In genomic region chr12:130871286-130872178, GRCh38 we compare ENCODE assay signal across 8 cellular contexts. TPM values are rescaled to one million over a fixed set of nuclear protein-coding genes. Genes with fewer than 3 reads are reported as not detected.
DNase-seq lines count a peak whose midpoint lies in the region; ATAC-seq and TF ChIP-seq lines count a peak whose summit lies in the region.

Gene RAN, plus strand, starts transcription at chr12:130872066. Its CDS starts 528 bp downstream, at chr12:130872594.

- no peaks in the 10 kb centered on the region for H3K9me2 ChIP-seq in Karpas-422 (replicated peaks; ENCODE audit: insufficient read depth, low read length)

- peak; percentile 69 for ATAC-seq in GM21786 (IDR thresholded peaks at IDR 0.05; ENCODE audit: unreplicated experiment)
- peak; percentile 78 to 83 for ATAC-seq in naive B cell (ENCODE audit: low read depth in 2 of 2)
- peak; percentile 82 for ATAC-seq in stimulated activated effector memory CD8-positive, alpha-beta T cell treated with anti-CD3 and anti-CD28 coated beads, Interleukin-12 subunit alpha, Interleukin-12 subunit beta, amount 100 ng/mL, for 72 hours

- H3K36me3 Mint-ChIP-seq in naive B cell, result peaks cover 9 to 20% of the 10 kb centered on the region in 2 donors
- peaks cover 61% of the 10 kb centered on the region for H3K36me3 Mint-ChIP-seq in stimulated activated effector memory CD8-positive, alpha-beta T cell treated with anti-CD3 and anti-CD28 coated beads, Interleukin-12 subunit alpha, Interleukin-12 subunit beta, amount 100 ng/mL, for 72 hours

- H3K4me1 ChIP-seq in Karpas-422 (ENCODE audit: low read length) (peaks cover 35% of the 10 kb centered on the region), esophagus squamous epithelium (peaks cover 0 to 39% (median 24%) of the 10 kb centered on the region in 3 donors)

- intact Hi-C loops in esophagus squamous epithelium (cut with DNase I), result no loop called here

- DNase-seq in DMS53 treated with DMSO at 0.1 percent for 48 hours (lab: John Stamatoyannopoulos, UW; ENCODE audit: unreplicated experiment) (peak; percentile 82), Karpas-422 (peak; percentile 97), RKO (ENCODE audit: low spot score) (peak; percentile 92), activated T-helper 1 cell treated with Interleukin-2 at 50 U/mL for 16 hours (ENCODE audit: low read depth) (peak; percentile 95), esophagus squamous epithelium (lab: John Stamatoyannopoulos, UW) (peak; percentile 66), naive B cell (peak; percentile 92)
- DNase-seq in stimulated activated effector memory CD8-positive, alpha-beta T cell treated with anti-CD3 and anti-CD28 coated beads, Interleukin-12 subunit alpha, Interleukin-12 subunit beta, amount 100 ng/mL, for 72 hours (ENCODE audit: low spot score in 2 of 2), result peak; percentile 90 to 91

- H3K9me3 Mint-ChIP-seq in naive B cell, result no peaks in the 10 kb centered on the region
- no peaks in the 10 kb centered on the region for H3K9me3 Mint-ChIP-seq in stimulated activated effector memory CD8-positive, alpha-beta T cell treated with anti-CD3 and anti-CD28 coated beads, Interleukin-12 subunit alpha, Interleukin-12 subunit beta, amount 100 ng/mL, for 72 hours

- peak within 1 kb of the TSS; percentile 87 for H3K27ac ChIP-seq in Karpas-422 (ENCODE audit: low read length)
- peak within 1 kb of the TSS; percentile 92 to 99 (median 98) for H3K27ac ChIP-seq in esophagus squamous epithelium

- H3K27me3 Mint-ChIP-seq in naive B cell, result no peaks in the 10 kb centered on the region

- H3K27me3 ChIP-seq in Karpas-422 (ENCODE audit: low read length), result no peaks in the 10 kb centered on the region
- no peaks in the 10 kb centered on the region for H3K27me3 ChIP-seq in esophagus squamous epithelium

- TF ChIP-seq CTCF in esophagus squamous epithelium (IDR thresholded peaks at IDR 0.05), result no peak

- H3K9me3 ChIP-seq in Karpas-422 (ENCODE audit: low read length), result no peaks in the 10 kb centered on the region
- H3K9me3 ChIP-seq in esophagus squamous epithelium, result no peaks in the 10 kb centered on the region

- WGBS in esophagus squamous epithelium, 2 donors, result 0 to 24% methylated on average over 9 of the region's 118 CpGs

- H3K4me3 ChIP-seq in Karpas-422 (ENCODE audit: low read length), result peak within 1 kb of the TSS; percentile 93
- H3K4me3 ChIP-seq in esophagus squamous epithelium, result peak within 1 kb of the TSS; percentile 80 to 97 (median 94)

- H3K4me2 ChIP-seq in Karpas-422 (ENCODE audit: low read depth, low read length, poor library complexity, severe bottlenecking), result peak within 1 kb of the TSS; percentile 93

- peak within 1 kb of the TSS; percentile 82 to 97 (median 94) for H3K27ac Mint-ChIP-seq in naive B cell
- H3K27ac Mint-ChIP-seq in stimulated activated effector memory CD8-positive, alpha-beta T cell treated with anti-CD3 and anti-CD28 coated beads, Interleukin-12 subunit alpha, Interleukin-12 subunit beta, amount 100 ng/mL, for 72 hours, result peak within 1 kb of the TSS; percentile 98

- H3K36me3 ChIP-seq in Karpas-422 (ENCODE audit: insufficient read depth, low read length) (peaks cover 41% of the 10 kb centered on the region), esophagus squamous epithelium (peaks cover 0 to 37% (median 12%) of the 10 kb centered on the region in 3 donors)

- peaks cover 15% of the 10 kb centered on the region for H3K79me2 ChIP-seq in Karpas-422 (ENCODE audit: low read length)

- H2AFZ ChIP-seq in Karpas-422 (ENCODE audit: low read length), result 0 out of 2 replicates have a peak within 1 kb of the TSS, but pooled peaks have one; percentile 78

- H3K4me3 Mint-ChIP-seq in naive B cell, result peak within 1 kb of the TSS; percentile 86 to 95 (median 90)
- H3K4me3 Mint-ChIP-seq in stimulated activated effector memory CD8-positive, alpha-beta T cell treated with anti-CD3 and anti-CD28 coated beads, Interleukin-12 subunit alpha, Interleukin-12 subunit beta, amount 100 ng/mL, for 72 hours, result peak within 1 kb of the TSS; percentile 89

- peaks cover 28 to 41% (median 30%) of the 10 kb centered on the region in 3 donors for H3K4me1 Mint-ChIP-seq in naive B cell
- peaks cover 49% of the 10 kb centered on the region for H3K4me1 Mint-ChIP-seq in stimulated activated effector memory CD8-positive, alpha-beta T cell treated with anti-CD3 and anti-CD28 coated beads, Interleukin-12 subunit alpha, Interleukin-12 subunit beta, amount 100 ng/mL, for 72 hours

- peaks cover 23% of the 10 kb centered on the region for H4K20me1 ChIP-seq in Karpas-422 (ENCODE audit: insufficient read depth, low read depth, low read length)

- peak in 3 of 4 donors; percentile 42 to 60 (median 46) for TF ChIP-seq POLR2A in esophagus squamous epithelium (IDR thresholded peaks at IDR 0.05)

- peak within 1 kb of the TSS; percentile 99 for H3K9ac ChIP-seq in Karpas-422 (ENCODE audit: low read length)

RNA-seq across cellular contexts. Expression of gene RAN, which starts in this region (rescaled TPM):
- 897 and 1,159 TPM in 2 replicates for total RNA-seq in Karpas-422 (2014; rRNA removed; shearing (Covaris generic); ENCODE audit: low replicate concordance)
- 100 to 1,000 TPM; 204 to 375 (median 325) TPM for total RNA-seq in esophagus squamous epithelium
- 100 to 1,000 TPM; 454 to 580 (median 539) TPM for polyA plus RNA-seq in naive B cell (ENCODE audit: low read depth in 6 of 6)

Comparison
In these comparisons a context has a peak if more than half of its experiments do, and no peak if none do; other contexts are left out.
1. Peak in every context shown above with its lines: DNase-seq, ATAC-seq, H3K4me3 ChIP-seq and H3K27ac ChIP-seq.